9 cellular contexts compared by ENCODE assay signal in the genomic region with DNA sequence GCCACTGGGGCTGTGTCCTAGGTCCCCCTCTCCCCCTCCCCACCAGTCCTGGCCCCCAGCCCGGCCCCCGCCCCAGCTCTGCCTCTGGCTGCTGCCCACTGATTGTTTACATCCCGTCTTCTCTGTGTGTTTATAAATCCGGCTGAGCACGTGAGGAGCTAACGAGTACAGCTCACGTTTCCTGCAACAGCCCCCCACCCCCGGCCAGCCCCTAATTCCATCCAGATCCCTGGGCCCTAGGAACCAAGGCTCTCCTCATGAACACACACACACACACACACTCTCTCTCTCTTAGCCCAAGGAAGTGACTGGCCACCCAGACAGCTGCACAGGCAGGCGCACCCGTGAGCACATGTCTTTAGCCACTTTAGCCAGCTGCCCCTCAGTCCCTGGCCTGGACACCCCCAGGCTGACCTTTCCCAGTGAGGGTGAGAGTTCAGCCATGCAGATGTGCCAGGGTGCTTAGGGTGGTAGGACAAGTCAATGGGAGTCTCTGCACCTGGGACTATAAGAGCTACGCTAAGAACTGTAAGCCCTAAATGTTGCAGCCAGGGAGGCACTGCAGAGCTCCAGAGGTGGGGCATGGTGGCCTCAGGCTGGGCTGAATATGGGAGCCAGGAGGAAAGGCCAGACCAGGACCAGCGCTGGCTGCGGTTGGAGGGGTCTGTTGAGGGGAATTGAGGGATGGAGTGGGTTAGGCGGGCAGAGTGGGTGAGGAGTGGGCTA. TPM values are rescaled to one million over a fixed set of nuclear protein-coding genes. Genes with fewer than 3 reads are reported as not detected.
A peak's percentile ranks its signal among the peaks of the same experiment; 100 is the strongest.
DNase-seq lines count a peak whose midpoint lies in the region; ATAC-seq and TF ChIP-seq lines count a peak whose summit lies in the region.
"Had no signal": no experiment of that assay in that cellular context is flagged by ENCODE, and none has a peak within 500 bp of the region (broad histone marks: within the 10 kb centered on the region; RNA-seq: fewer than 3 reads in every experiment).

No MANE protein-coding gene starts in this region.

- peak overlapping the region; percentile 63 for H3K4me3 ChIP-seq in brain microvascular endothelial cell (ENCODE audit: low read depth, low read length)
- H3K4me3 ChIP-seq in muscle layer of colon (ENCODE audit: low read depth in 1 of 2, low read length in 2 of 2), result peak overlapping the region in 1 of 2 donors; percentile 36
- H3K4me3 ChIP-seq in vagina, result peak overlapping the region in 1 of 2 donors; percentile 4

- H3K9me3 ChIP-seq in muscle layer of colon (ENCODE audit: low read length), result no peaks in the 10 kb centered on the region
- no peaks in the 10 kb centered on the region for H3K9me3 ChIP-seq in vagina

- no peak for DNase-seq in activated CD4-positive, alpha-beta T cell treated with anti-CD3 and anti-CD28 coated beads, Interleukin-2, amount 10 ng/mL, durations not matched to agents 24 days and 14 days
- no peak for DNase-seq in activated CD4-positive, alpha-beta T cell treated with anti-CD3 and anti-CD28 coated beads, Interleukin-2, amount 50 U/mL, for 48 hours
- DNase-seq in brain microvascular endothelial cell (no peak), vagina (ENCODE audit: extremely low spot score in 2 of 2) (no peak)
- DNase-seq in activated CD8-positive, alpha-beta memory T cell treated with anti-CD3 and anti-CD28 coated beads, Interleukin-2, amount 50 U/mL, for 4 hours, result no peak
- DNase-seq in stimulated activated CD8-positive, alpha-beta memory T cell treated with anti-CD3 and anti-CD28 coated beads, Interleukin-4, amount 100 ng/mL, for 48 hours, result no peak
- DNase-seq in activated CD8-positive, alpha-beta T cell treated with anti-CD3 and anti-CD28 coated beads for 36 hours, result no peak
- DNase-seq: aorta had no signal

- in situ Hi-C loops in brain microvascular endothelial cell (cut with HindIII; ENCODE audit: low pct_ligation_motif_present, low sequenced_read_pairs), result no loop called here

- peak overlapping the region; percentile 31 for H3K4me3 Mint-ChIP-seq in activated CD4-positive, alpha-beta T cell treated with anti-CD3 and anti-CD28 coated beads, Interleukin-2, amount 10 ng/mL, durations not matched to agents 24 days and 14 days
- no peak overlapping the region for H3K4me3 Mint-ChIP-seq in activated CD8-positive, alpha-beta T cell treated with anti-CD3 and anti-CD28 coated beads for 36 hours

- H3K36me3 ChIP-seq in brain microvascular endothelial cell (replicated peaks) (peaks cover 3% of the 10 kb centered on the region), muscle layer of colon (ENCODE audit: insufficient read depth, low read length) (no peaks in the 10 kb centered on the region), vagina (no peaks in the 10 kb centered on the region)

- H3K4me1 ChIP-seq in muscle layer of colon (ENCODE audit: insufficient read depth, low read length), result peaks cover 77% of the 10 kb centered on the region
- peaks cover 90% of the 10 kb centered on the region for H3K4me1 ChIP-seq in vagina

- H3K36me3 Mint-ChIP-seq in activated CD4-positive, alpha-beta T cell treated with anti-CD3 and anti-CD28 coated beads, Interleukin-2, amount 10 ng/mL, durations not matched to agents 24 days and 14 days (ENCODE audit: low read depth), result peaks cover 3% of the 10 kb centered on the region
- H3K36me3 Mint-ChIP-seq in activated CD8-positive, alpha-beta T cell treated with anti-CD3 and anti-CD28 coated beads for 36 hours (ENCODE audit: low read depth), result no peaks in the 10 kb centered on the region

- H3K27me3 ChIP-seq in brain microvascular endothelial cell (replicated peaks) (no peaks in the 10 kb centered on the region), muscle layer of colon (ENCODE audit: control insufficient read depth in 1 of 2, insufficient read depth in 2 of 2, low read length in 2 of 2) (no peaks in the 10 kb centered on the region), vagina (no peaks in the 10 kb centered on the region)

- POLR2A ChIA-PET in activated CD8-positive, alpha-beta T cell treated with anti-CD3 and anti-CD28 coated beads for 36 hours (lab: Charles Lee), result interaction anchor here (2.1 to 4.6 kb wide), 3 partner anchors 8 to 21 kb away, joined by 6 to 20 read pairs (median 7); partner anchors contain the start of gene RAD9A

- H3K27ac ChIP-seq in brain microvascular endothelial cell, result no peak overlapping the region
- peak overlapping the region; percentile 77 for H3K27ac ChIP-seq in muscle layer of colon (ENCODE audit: low read depth, low read length)
- H3K27ac ChIP-seq in vagina, result peak overlapping the region; percentile 98

- no peaks in the 10 kb centered on the region for H3K9me3 Mint-ChIP-seq in activated CD4-positive, alpha-beta T cell treated with anti-CD3 and anti-CD28 coated beads, Interleukin-2, amount 10 ng/mL, durations not matched to agents 24 days and 14 days
- no peaks in the 10 kb centered on the region for H3K9me3 Mint-ChIP-seq in activated CD8-positive, alpha-beta T cell treated with anti-CD3 and anti-CD28 coated beads for 36 hours

- H3K27me3 Mint-ChIP-seq in activated CD4-positive, alpha-beta T cell treated with anti-CD3 and anti-CD28 coated beads, Interleukin-2, amount 10 ng/mL, durations not matched to agents 24 days and 14 days, result peaks cover 62% of the 10 kb centered on the region
- H3K27me3 Mint-ChIP-seq in activated CD8-positive, alpha-beta T cell treated with anti-CD3 and anti-CD28 coated beads for 36 hours, result peaks cover 23% of the 10 kb centered on the region

- H3K27ac Mint-ChIP-seq in activated CD4-positive, alpha-beta T cell treated with anti-CD3 and anti-CD28 coated beads, Interleukin-2, amount 10 ng/mL, durations not matched to agents 24 days and 14 days, result peak overlapping the region; percentile 27
- no peak overlapping the region for H3K27ac Mint-ChIP-seq in activated CD8-positive, alpha-beta T cell treated with anti-CD3 and anti-CD28 coated beads for 36 hours

- intact Hi-C loops in activated CD4-positive, alpha-beta T cell treated with anti-CD3 and anti-CD28 coated beads, Interleukin-2, amount 10 ng/mL, durations not matched to agents 24 days and 14 days (cut with micrococcal nuclease), result no loop called here
- intact Hi-C loops in vagina (cut with DNase I), result no loop called here
- intact Hi-C loops in activated CD8-positive, alpha-beta T cell treated with anti-CD3 and anti-CD28 coated beads for 36 hours (cut with micrococcal nuclease), result no loop called here

- H3K4me1 Mint-ChIP-seq in activated CD4-positive, alpha-beta T cell treated with anti-CD3 and anti-CD28 coated beads, Interleukin-2, amount 10 ng/mL, durations not matched to agents 24 days and 14 days, result peaks cover 34% of the 10 kb centered on the region
- H3K4me1 Mint-ChIP-seq in activated CD8-positive, alpha-beta T cell treated with anti-CD3 and anti-CD28 coated beads for 36 hours (ENCODE audit: low read depth), result peaks cover 52% of the 10 kb centered on the region

- no peak for ATAC-seq in activated CD8-positive, alpha-beta T cell treated with anti-CD3 and anti-CD28 coated beads for 36 hours

- TF ChIP-seq CTCF in brain microvascular endothelial cell (IDR thresholded peaks at IDR 0.05; ENCODE audit: low read depth, low read length, missing control alignments), result no peak
- no peak for TF ChIP-seq CTCF in vagina (IDR thresholded peaks at IDR 0.05)
- no peak for TF ChIP-seq CTCF in activated CD8-positive, alpha-beta T cell treated with anti-CD3 and anti-CD28 coated beads for 36 hours (IDR thresholded peaks at IDR 0.05)

- no peak for TF ChIP-seq POLR2A in vagina (IDR thresholded peaks at IDR 0.05)

- CTCF ChIA-PET in activated CD8-positive, alpha-beta T cell treated with anti-CD3 and anti-CD28 coated beads for 36 hours (lab: Charles Lee), result interaction anchor here (1.0 to 30.8 kb wide), 8 partner anchors 8 to 287 kb away, joined by 3 to 883 read pairs (median 5); partner anchors contain the start of gene POLD4

- H3K9ac ChIP-seq in muscle layer of colon (ENCODE audit: low read length), result no peak overlapping the region

RNA-seq across cellular contexts. Expression of gene CLCF1, which starts 2.9 kb away (rescaled TPM):
- 0.63 and 0.66 TPM in 2 replicates for total RNA-seq in activated CD4-positive, alpha-beta T cell treated with anti-CD3 and anti-CD28 coated beads, Interleukin-2, amount 10 ng/mL, durations not matched to agents 24 days and 14 days
- 20.6 TPM for total RNA-seq in vagina
- total RNA-seq in activated CD8-positive, alpha-beta T cell treated with anti-CD3 and anti-CD28 coated beads for 36 hours, result under 1 TPM; 0.79 to 0.81 TPM

RNA-seq across cellular contexts. Expression of gene POLD4, which starts 17.2 kb away (rescaled TPM):
- total RNA-seq in activated CD4-positive, alpha-beta T cell treated with anti-CD3 and anti-CD28 coated beads, Interleukin-2, amount 10 ng/mL, durations not matched to agents 24 days and 14 days, result 36.0 and 36.4 TPM in 2 replicates
- total RNA-seq in vagina, result 80.0 TPM
- 10 to 100 TPM; 34.1 to 36.1 TPM for total RNA-seq in activated CD8-positive, alpha-beta T cell treated with anti-CD3 and anti-CD28 coated beads for 36 hours

RNA-seq across cellular contexts. Expression of gene RAD9A, which starts 21.3 kb away (rescaled TPM):
- total RNA-seq in activated CD4-positive, alpha-beta T cell treated with anti-CD3 and anti-CD28 coated beads, Interleukin-2, amount 10 ng/mL, durations not matched to agents 24 days and 14 days, result 31.6 and 34.3 TPM in 2 replicates
- total RNA-seq in vagina, result 20.6 TPM
- 10 to 100 TPM; 29.7 to 30.6 TPM for total RNA-seq in activated CD8-positive, alpha-beta T cell treated with anti-CD3 and anti-CD28 coated beads for 36 hours

RNA-seq across cellular contexts. Expression of gene PPP1CA, which starts 31.1 kb away (rescaled TPM):
- total RNA-seq in activated CD4-positive, alpha-beta T cell treated with anti-CD3 and anti-CD28 coated beads, Interleukin-2, amount 10 ng/mL, durations not matched to agents 24 days and 14 days, result 251 and 252 TPM in 2 replicates
- total RNA-seq in vagina, result 102 TPM
- total RNA-seq in activated CD8-positive, alpha-beta T cell treated with anti-CD3 and anti-CD28 coated beads for 36 hours, result 100 to 1,000 TPM; 249 to 258 TPM

RNA-seq across cellular contexts. Expression of gene TBC1D10C, which starts 33.4 kb away (rescaled TPM):
- 115 and 119 TPM in 2 replicates for total RNA-seq in activated CD4-positive, alpha-beta T cell treated with anti-CD3 and anti-CD28 coated beads, Interleukin-2, amount 10 ng/mL, durations not matched to agents 24 days and 14 days
- 6.6 TPM for total RNA-seq in vagina
- 100 to 1,000 TPM; 138 to 144 TPM for total RNA-seq in activated CD8-positive, alpha-beta T cell treated with anti-CD3 and anti-CD28 coated beads for 36 hours

Comparison
In these comparisons a context has a peak if more than half of its experiments do, and no peak if none do; other contexts are left out.
1. RNA of gene CLCF1, which starts 2.9 kb away (total RNA-seq): 20.6 TPM in vagina (single experiment); 0.79 to 0.81 TPM in activated CD8-positive, alpha-beta T cell treated with anti-CD3 and anti-CD28 coated beads for 36 hours and 0.63 to 0.66 TPM in activated CD4-positive, alpha-beta T cell treated with anti-CD3 and anti-CD28 coated beads, Interleukin-2, amount 10 ng/mL, durations not matched to agents 24 days and 14 days; every median in the first group is over 10 times any median in the second.